ENCODE assay signal across 7 cellular contexts in genomic region chr2:113198790-113199612, GRCh38.
A peak's percentile ranks its signal among the peaks of the same experiment; 100 is the strongest.
DNase-seq lines count a peak whose midpoint lies in the region; ATAC-seq lines count a peak whose summit lies in the region.

No MANE protein-coding gene starts in this region.

- ATAC-seq in GM18517 (IDR thresholded peaks at IDR 0.05; ENCODE audit: unreplicated experiment) (peak; percentile 54), HG03095 (IDR thresholded peaks at IDR 0.05; ENCODE audit: unreplicated experiment) (peak; percentile 49)

- peak; percentile 63 for DNase-seq in NCI-H748 treated with DMSO at 0.1 percent for 48 hours (lab: John Stamatoyannopoulos, UW)
- peak; percentile 78 for DNase-seq in activated T-cell treated with anti-CD3 and anti-CD28 coated beads for 24 hours (ENCODE audit: low read depth)
- peak; percentile 41 for DNase-seq in epidermal melanocyte (ENCODE audit: insufficient read length, low spot score)
- DNase-seq in middle frontal gyrus (ENCODE audit: extremely low spot score, low spot score): peak; percentile 67
- peak; percentile 32 to 64 for DNase-seq in stimulated activated CD8-positive, alpha-beta memory T cell treated with anti-CD3 and anti-CD28 coated beads, Interleukin-2, amount 100 ng/mL, for 1 hour (ENCODE audit: low read depth in 2 of 2)

Comparison
In these comparisons a context has a peak if more than half of its experiments do, and no peak if none do; other contexts are left out.
1. Peak in every context shown above with its lines: DNase-seq and ATAC-seq.